1 cellular context compared by ENCODE assay signal in genomic region chr19:15812059-15812722, GRCh38.
TF ChIP-seq lines count a peak whose summit lies in the region.

No MANE protein-coding gene starts in this region.

TF ChIP-seq in GM12878, 131 proteins besides CTCF, POLR2A, EP300 and RAD21:
- TF ChIP-seq BRCA1 (IDR thresholded peaks at IDR 0.05; ENCODE audit: low read depth, low read length), result no peak
- no peak for TF ChIP-seq ZNF207 (IDR thresholded peaks at IDR 0.05; ENCODE audit: borderline replicate concordance)
- no peak for TF ChIP-seq CBX3 (IDR thresholded peaks at IDR 0.05; ENCODE audit: borderline replicate concordance, low read depth)
- TF ChIP-seq E2F4 (IDR thresholded peaks at IDR 0.05; ENCODE audit: low read depth, low read length), result no peak
- no peak for TF ChIP-seq CUX1 (IDR thresholded peaks at IDR 0.05; ENCODE audit: insufficient replicate concordance, low read depth, low read length)
- no peak for TF ChIP-seq EGR1 (IDR thresholded peaks at IDR 0.05; ENCODE audit: borderline replicate concordance in 1 of 2, low read depth in 2 of 2, low read length in 2 of 2)
- TF ChIP-seq RB1 (IDR thresholded peaks at IDR 0.05; ENCODE audit: borderline replicate concordance), result no peak
- no peak for TF ChIP-seq E2F8 (IDR thresholded peaks at IDR 0.05; ENCODE audit: low read depth, partially characterized antibody)
- no peak for TF ChIP-seq NR2F1 (conservative IDR thresholded peaks at IDR 0.05)
- no peak for TF ChIP-seq ATF3 (IDR thresholded peaks at IDR 0.05; ENCODE audit: borderline replicate concordance, extremely low read depth, low read depth, low read length)
TF ChIP-seq in GM12878: peak in this region for 0.
